In genomic region chrX:13607996-13608365, GRCh38 we compare ENCODE assay signal across 8 cellular contexts. TPM values are rescaled to one million over a fixed set of nuclear protein-coding genes. Genes with fewer than 3 reads are reported as not detected.
"Had no signal": no experiment of that assay in that cellular context is flagged by ENCODE, and none has a peak within 500 bp of the region (broad histone marks: within the 10 kb centered on the region; RNA-seq: fewer than 3 reads in every experiment).

No MANE protein-coding gene starts in this region.

- H3K9me3 ChIP-seq: pancreas had no signal

- FAIRE-seq: pancreas had no signal

- H3K36me3 ChIP-seq: pancreas had no signal

- DNase-seq: activated CD4-positive, alpha-beta memory T cell treated with anti-CD3 and anti-CD28 coated beads, Interleukin-2, amount 10 ng/mL, durations not matched to agents 7 days and 5 days; activated gamma-delta T cell; activated naive CD8-positive, alpha-beta T cell treated with anti-CD3 and anti-CD28 coated beads for 36 hours; activated T-cell treated with anti-CD3 and anti-CD28 coated beads, Interleukin-2, amount 50 U/mL, for 48 hours; pancreas; retina had no signal

- ATAC-seq: left lobe of liver had no signal

- H3K4me3 ChIP-seq: pancreas, skin epidermis had no signal

- H3K4me1 ChIP-seq: pancreas had no signal

- H3K27ac ChIP-seq: pancreas, skin epidermis had no signal

RNA-seq across cellular contexts. Expression of gene EGFL6, which starts 38.6 kb away (rescaled TPM):
- total RNA-seq: left lobe of liver had no signal
